8 cellular contexts compared by ENCODE assay signal in genomic region chr1:45802343-45803298, GRCh38. TPM values are rescaled to one million over a fixed set of nuclear protein-coding genes. Genes with fewer than 3 reads are reported as not detected.
DNase-seq lines count a peak whose midpoint lies in the region; ATAC-seq, FAIRE-seq and TF ChIP-seq lines count a peak whose summit lies in the region.

No MANE protein-coding gene starts in this region.

- H3K79me2 ChIP-seq in keratinocyte (ENCODE audit: control insufficient read depth, insufficient read depth, low read length) (peaks cover 19% of the 10 kb centered on the region), smooth muscle cell (ENCODE audit: low read depth) (peaks cover 36% of the 10 kb centered on the region)

- TF ChIP-seq POLR2A in A549 (IDR thresholded peaks at IDR 0.05; ENCODE audit: low read length), result no peak

- FAIRE-seq in A549 (lab: Jason Lieb, UNC) (no peak), keratinocyte (lab: Jason Lieb, UNC) (no peak)

- no peak for TF ChIP-seq CTCF in A549 (IDR thresholded peaks at IDR 0.05)
- TF ChIP-seq CTCF in colonic mucosa (IDR thresholded peaks at IDR 0.05), result no peak
- TF ChIP-seq CTCF in keratinocyte (optimal IDR thresholded peaks at IDR 0.05 in 1 of 3, IDR thresholded peaks at IDR 0.05 in 1 of 3, conservative IDR thresholded peaks at IDR 0.05 in 1 of 3; ENCODE audit: extremely low read depth in 1 of 3, insufficient read depth in 2 of 3, low read length in 3 of 3), result no peak
- no peak for TF ChIP-seq CTCF in smooth muscle cell (IDR thresholded peaks at IDR 0.05; ENCODE audit: borderline replicate concordance, insufficient read depth, poor library complexity, severe bottlenecking)

- CTCF ChIA-PET in A549 (lab: Yijun Ruan, JAX), result interaction anchor here (0.5 kb wide), 1 partner anchor 117 kb away, joined by 3 read pairs; no protein-coding TSS in a partner anchor

- dilution Hi-C loops in keratinocyte (cut with MboI; ENCODE audit: extremely low pct_ligation_motif_present, low sequenced_read_pairs), result no loop called here

- no peak for TF ChIP-seq EP300 in A549 (IDR thresholded peaks at IDR 0.05)

- POLR2A ChIA-PET in A549 (lab: Yijun Ruan, JAX), result interaction anchor here (1.0 kb wide), 1 partner anchor 114 kb away, joined by 3 read pairs; no protein-coding TSS in a partner anchor

- intact Hi-C loops in colonic mucosa (cut with DNase I), result no loop called here

- no peak for TF ChIP-seq RAD21 in A549 (conservative IDR thresholded peaks at IDR 0.05 in 1 of 2, IDR thresholded peaks at IDR 0.05 in 1 of 2)

- DNase-seq in A549 (ENCODE audit: low read depth in 1 of 2, low spot score in 1 of 2), result peak; percentile 86
- DNase-seq in GM04503 (ENCODE audit: low read depth), result peak; percentile 90
- peak; percentile 51 for DNase-seq in KBM-7
- DNase-seq in SJCRH30, result peak; percentile 95
- peak; percentile 76 for DNase-seq in colonic mucosa
- DNase-seq in keratinocyte (ENCODE audit: low read depth, low spot score), result peak; percentile 45
- DNase-seq in smooth muscle cell (lab: John Stamatoyannopoulos, UW; ENCODE audit: unreplicated experiment), result peak; percentile 55

- H4K20me1 ChIP-seq in keratinocyte (ENCODE audit: control insufficient read depth, extremely low read depth, insufficient read depth, low read length) (no peaks in the 10 kb centered on the region), smooth muscle cell (ENCODE audit: low read depth) (peaks cover 13% of the 10 kb centered on the region)

- H3K9me1 ChIP-seq in keratinocyte (ENCODE audit: control insufficient read depth, extremely low read depth, insufficient read depth, low read length), result no peaks in the 10 kb centered on the region

- H3K27me3 ChIP-seq in SJCRH30, result no peaks in the 10 kb centered on the region
- H3K27me3 ChIP-seq in colonic mucosa, result no peaks in the 10 kb centered on the region
- no peaks in the 10 kb centered on the region for H3K27me3 ChIP-seq in keratinocyte (ENCODE audit: control insufficient read depth, extremely low read depth, insufficient read depth, low read length)
- no peaks in the 10 kb centered on the region for H3K27me3 ChIP-seq in smooth muscle cell (ENCODE audit: low read depth)

- no peaks in the 10 kb centered on the region for H3K36me3 ChIP-seq in SJCRH30
- no peaks in the 10 kb centered on the region for H3K36me3 ChIP-seq in colonic mucosa
- H3K36me3 ChIP-seq in keratinocyte (ENCODE audit: control insufficient read depth in 2 of 2, extremely low read depth in 1 of 2, insufficient read depth in 2 of 2, low read length in 2 of 2), result no peaks in the 10 kb centered on the region
- no peaks in the 10 kb centered on the region for H3K36me3 ChIP-seq in smooth muscle cell (ENCODE audit: low read depth)

- H3K9ac ChIP-seq in colonic mucosa (ENCODE audit: low read depth in 2 of 2, low read length in 2 of 2) (peak overlapping the region; percentile 33 to 70), keratinocyte (ENCODE audit: control insufficient read depth, extremely low read depth, insufficient read depth, low read length) (peak overlapping the region; percentile 72), smooth muscle cell (ENCODE audit: low read depth) (peak overlapping the region; percentile 87)

- H3K9me3 ChIP-seq in A549 (no peaks in the 10 kb centered on the region), SJCRH30 (replicated peaks) (no peaks in the 10 kb centered on the region), colonic mucosa (no peaks in the 10 kb centered on the region), keratinocyte (ENCODE audit: control insufficient read depth, low read depth, low read length) (no peaks in the 10 kb centered on the region), smooth muscle cell (replicated peaks; ENCODE audit: low read depth) (no peaks in the 10 kb centered on the region)

- 36% methylated on average over 11 of the region's 11 CpGs for WGBS in A549 (ENCODE audit: missing lambda C conversion rate)
- WGBS in smooth muscle cell (ENCODE audit: low lambda C conversion rate), result 35% methylated on average over 11 of the region's 11 CpGs

- H3F3A ChIP-seq in smooth muscle cell (ENCODE audit: low read depth), result peaks cover 3% of the 10 kb centered on the region

- H3K27ac ChIP-seq in A549 (peak overlapping the region; percentile 78 to 90), SJCRH30 (peak overlapping the region; percentile 89), colonic mucosa (peak overlapping the region; percentile 68), keratinocyte (ENCODE audit: control insufficient read depth, insufficient read depth, low read length) (peak overlapping the region; percentile 42), smooth muscle cell (ENCODE audit: low read depth) (peak overlapping the region; percentile 97)

- ATAC-seq in A549, result peak; percentile 94 to 98
- no peak for ATAC-seq in HG02840 (IDR thresholded peaks at IDR 0.05; ENCODE audit: low FRiP score, unreplicated experiment)

- H2AFZ ChIP-seq in keratinocyte (ENCODE audit: control insufficient read depth, low read length) (peak overlapping the region; percentile 90), smooth muscle cell (ENCODE audit: low read depth) (peak overlapping the region; percentile 87)

- H3K4me2 ChIP-seq in A549 (peak overlapping the region; percentile 87), keratinocyte (ENCODE audit: control insufficient read depth, extremely low read depth, insufficient read depth, low read depth, low read length) (peak overlapping the region; percentile 76), smooth muscle cell (peak overlapping the region; percentile 88)

- H3K4me1 ChIP-seq in A549, result peaks cover 17% of the 10 kb centered on the region
- H3K4me1 ChIP-seq in SJCRH30, result peaks cover 8% of the 10 kb centered on the region
- peaks cover 9% of the 10 kb centered on the region for H3K4me1 ChIP-seq in colonic mucosa
- H3K4me1 ChIP-seq in keratinocyte (ENCODE audit: control insufficient read depth, extremely low read depth, insufficient read depth, low read length), result peaks cover 14% of the 10 kb centered on the region
- peaks cover 9% of the 10 kb centered on the region for H3K4me1 ChIP-seq in smooth muscle cell (ENCODE audit: low read depth)

- H3K4me3 ChIP-seq in A549 (peak overlapping the region; percentile 77), SJCRH30 (peak overlapping the region; percentile 86), colonic mucosa (peak overlapping the region; percentile 19), keratinocyte (ENCODE audit: control insufficient read depth in 2 of 3, extremely low read depth in 1 of 3, insufficient read depth in 2 of 3, low read depth in 1 of 3, low read length in 3 of 3) (peak overlapping the region; percentile 44 to 75 (median 68)), smooth muscle cell (peak overlapping the region; percentile 62)

- in situ Hi-C loops in KBM-7 (cut with MboI; ENCODE audit: low pct_unique_long_range_greater_than_20kb, low sequenced_read_pairs), result no loop called here

TF ChIP-seq in A549, 52 proteins besides CTCF, POLR2A, EP300 and RAD21 (continues in another document):
- TF ChIP-seq CBX8 (IDR thresholded peaks at IDR 0.05) (no peak), TFCP2L1 (CRISPR knock-in tag; IDR thresholded peaks at IDR 0.05) (no peak), MYC (IDR thresholded peaks at IDR 0.05; ENCODE audit: borderline replicate concordance, low read length) (peak; percentile 81), RNF2 (IDR thresholded peaks at IDR 0.05; ENCODE audit: borderline replicate concordance, low read depth) (no peak)

RNA-seq across cellular contexts. Expression of gene MAST2, which starts 0.8 kb away (rescaled TPM):
- polyA plus RNA-seq in A549 (2011; rRNA removed) (19.3 and 23.6 TPM in 2 replicates), A549 (2017; fragmentation: RNase III; extraction: RNeasy Plus Mini Kit Qiagen cat#74134 plus additional on column Dnase treatment) (16.8 to 20.5 TPM (median 18.5 TPM) in 3 replicates), keratinocyte (12.2 to 15.7 TPM (median 14.6 TPM) in 3 replicates), smooth muscle cell (26.2 and 34.8 TPM in 2 replicates)
- polyA plus RNA-seq in A549 (2012; cell fraction: cytosol; rRNA removed), result 17.6 and 22.3 TPM in 2 replicates
- polyA plus RNA-seq in A549 (2012; cell fraction: nucleus; rRNA removed), result 45.5 and 52.9 TPM in 2 replicates
- 55.6 and 60.9 TPM in 2 replicates for polyA minus RNA-seq in A549 (2011; rRNA and poly(A)+ RNA removed)
- 43.0 and 46.5 TPM in 2 replicates for total RNA-seq in SJCRH30 (2014; rRNA removed; shearing (Covaris generic))
- total RNA-seq in colonic mucosa (10 to 100 TPM; 76.3 to 79.1 TPM), smooth muscle cell (18.4 and 21.5 TPM in 2 replicates)
- polyA plus RNA-seq in keratinocyte (2011; ENCODE audit: low read depth), result 9.0 TPM
- polyA plus RNA-seq in keratinocyte (2011; cell fraction: cytosol; rRNA removed), result 13.9 and 15.4 TPM in 2 replicates
- polyA plus RNA-seq in keratinocyte (2011; cell fraction: nucleus; rRNA removed), result 53.5 and 62.5 TPM in 2 replicates
- 11.9 and 16.2 TPM in 2 replicates for polyA plus RNA-seq in keratinocyte (2012; ENCODE audit: low replicate concordance)
- 28.3 to 31.8 TPM (median 31.5 TPM) in 3 replicates for polyA minus RNA-seq in keratinocyte
- 19.4 TPM for polyA minus RNA-seq in keratinocyte (2011; cell fraction: cytosol; rRNA and poly(A)+ RNA removed)
- polyA minus RNA-seq in keratinocyte (2011; cell fraction: nucleus; rRNA and poly(A)+ RNA removed), result 25.0 and 36.1 TPM in 2 replicates

RNA-seq across cellular contexts. Expression of gene IPP, which starts 52.2 kb away (rescaled TPM):
- polyA plus RNA-seq in A549 (2011; rRNA removed), result 9.7 and 11.9 TPM in 2 replicates
- polyA plus RNA-seq in A549 (2012; cell fraction: cytosol; rRNA removed), result 1.5 TPM in 2 replicates
- 0.49 and 1.0 TPM in 2 replicates for polyA plus RNA-seq in A549 (2012; cell fraction: nucleus; rRNA removed)
- polyA plus RNA-seq in A549 (2017; fragmentation: RNase III; extraction: RNeasy Plus Mini Kit Qiagen cat#74134 plus additional on column Dnase treatment), result 5.7 to 7.6 TPM (median 7.3 TPM) in 3 replicates
- polyA minus RNA-seq in A549 (2011; rRNA and poly(A)+ RNA removed), result 5.3 and 6.8 TPM in 2 replicates
- total RNA-seq in SJCRH30 (2014; rRNA removed; shearing (Covaris generic)), result 10.0 and 11.4 TPM in 2 replicates
- 10 to 100 TPM; 17.7 to 19.2 TPM for total RNA-seq in colonic mucosa
- polyA plus RNA-seq in keratinocyte, result 6.7 to 10.0 TPM (median 8.3 TPM) in 3 replicates
- 2.6 TPM for polyA plus RNA-seq in keratinocyte (2011; ENCODE audit: low read depth)
- polyA plus RNA-seq in keratinocyte (2011; cell fraction: cytosol; rRNA removed), result 4.6 and 8.2 TPM in 2 replicates
- polyA plus RNA-seq in keratinocyte (2011; cell fraction: nucleus; rRNA removed), result 6.2 and 9.0 TPM in 2 replicates
- 8.6 and 8.7 TPM in 2 replicates for polyA plus RNA-seq in keratinocyte (2012; ENCODE audit: low replicate concordance)
- polyA minus RNA-seq in keratinocyte, result 2.9 to 11.4 TPM (median 8.5 TPM) in 3 replicates
- 8.2 TPM for polyA minus RNA-seq in keratinocyte (2011; cell fraction: cytosol; rRNA and poly(A)+ RNA removed)
- polyA minus RNA-seq in keratinocyte (2011; cell fraction: nucleus; rRNA and poly(A)+ RNA removed), result 6.0 and 9.2 TPM in 2 replicates
- total RNA-seq in smooth muscle cell, result 9.9 and 14.2 TPM in 2 replicates
- 12.9 and 14.8 TPM in 2 replicates for polyA plus RNA-seq in smooth muscle cell

Comparison
In these comparisons a context has a peak if more than half of its experiments do, and no peak if none do; other contexts are left out.
1. DNase-seq: peak in every context shown above with its lines; median percentile 95 in SJCRH30; 90 in GM04503; 86 in A549; 76 in colonic mucosa; 55 in smooth muscle cell; 51 in KBM-7; 45 in keratinocyte.
2. H3K27ac ChIP-seq: peak in every context shown above with its lines; median percentile 97 in smooth muscle cell; 89 in SJCRH30; 84 in A549; 68 in colonic mucosa; 42 in keratinocyte.
3. H3K4me3 ChIP-seq: peak in every context shown above with its lines; median percentile 86 in SJCRH30; 77 in A549; 68 in keratinocyte; 62 in smooth muscle cell; 19 in colonic mucosa.